20 cellular contexts compared by ENCODE assay signal in genomic region chr1:62333431-62333830, GRCh38. TPM values are rescaled to one million over a fixed set of nuclear protein-coding genes. Genes with fewer than 3 reads are reported as not detected.
DNase-seq lines count a peak whose midpoint lies in the region; ATAC-seq lines count a peak whose summit lies in the region.
"Had no signal": no experiment of that assay in that cellular context is flagged by ENCODE, and none has a peak within 500 bp of the region (broad histone marks: within the 10 kb centered on the region; RNA-seq: fewer than 3 reads in every experiment).

No MANE protein-coding gene starts in this region.

- H3K4me1 Mint-ChIP-seq in activated CD4-positive, alpha-beta T cell treated with anti-CD3 and anti-CD28 coated beads for 36 hours: peaks cover 4% of the 10 kb centered on the region
- peaks cover 11% of the 10 kb centered on the region for H3K4me1 Mint-ChIP-seq in activated naive CD8-positive, alpha-beta T cell treated with anti-CD3 and anti-CD28 coated beads, Interleukin-2, amount 10 ng/mL, durations not matched to agents 7 days and 5 days
- H3K4me1 Mint-ChIP-seq: natural killer cell; stimulated activated naive B cell treated with anti-CD40 and anti-IgM and Interleukin-4, amounts not matched to agents 10 μg/mL and 1 μg/mL and 100 μg/mL, for 72 hours had no signal

- no peaks in the 10 kb centered on the region for H3K36me3 Mint-ChIP-seq in activated CD4-positive, alpha-beta T cell treated with anti-CD3 and anti-CD28 coated beads for 36 hours (ENCODE audit: low read depth)
- H3K36me3 Mint-ChIP-seq in activated naive CD8-positive, alpha-beta T cell treated with anti-CD3 and anti-CD28 coated beads, Interleukin-2, amount 10 ng/mL, durations not matched to agents 7 days and 5 days: peaks cover 2% of the 10 kb centered on the region
- H3K36me3 Mint-ChIP-seq: natural killer cell; stimulated activated naive B cell treated with anti-CD40 and anti-IgM and Interleukin-4, amounts not matched to agents 10 μg/mL and 1 μg/mL and 100 μg/mL, for 72 hours had no signal

- H3K27ac Mint-ChIP-seq in activated CD4-positive, alpha-beta T cell treated with anti-CD3 and anti-CD28 coated beads for 36 hours: no peak overlapping the region
- H3K27ac Mint-ChIP-seq in activated naive CD8-positive, alpha-beta T cell treated with anti-CD3 and anti-CD28 coated beads, Interleukin-2, amount 10 ng/mL, durations not matched to agents 7 days and 5 days: peak overlapping the region; percentile 42
- H3K27ac Mint-ChIP-seq: natural killer cell; stimulated activated naive B cell treated with anti-CD40 and anti-IgM and Interleukin-4, amounts not matched to agents 10 μg/mL and 1 μg/mL and 100 μg/mL, for 72 hours had no signal

- intact Hi-C loops in activated CD4-positive, alpha-beta T cell treated with anti-CD3 and anti-CD28 coated beads for 36 hours (cut with DNase I, micrococcal nuclease): no loop called here
- intact Hi-C loops in posterior vena cava (cut with DNase I) (no loop called here), left cardiac atrium (cut with DNase I) (no loop called here)

- POLR2A ChIA-PET in activated CD4-positive, alpha-beta T cell treated with anti-CD3 and anti-CD28 coated beads for 36 hours (lab: Charles Lee): no interaction called here
- POLR2A ChIA-PET in activated naive CD8-positive, alpha-beta T cell treated with anti-CD3 and anti-CD28 coated beads, Interleukin-2, amount 10 ng/mL, durations not matched to agents 7 days and 5 days (lab: Charles Lee): no interaction called here

- ATAC-seq in activated CD4-positive, alpha-beta T cell treated with anti-CD3 and anti-CD28 coated beads for 36 hours: peak; percentile 49
- peak; percentile 92 for ATAC-seq in activated naive CD8-positive, alpha-beta T cell treated with anti-CD3 and anti-CD28 coated beads, Interleukin-2, amount 10 ng/mL, durations not matched to agents 7 days and 5 days (ENCODE audit: low read depth)
- ATAC-seq in GM19455 (IDR thresholded peaks at IDR 0.05; ENCODE audit: unreplicated experiment) (no peak), left cardiac atrium (no peak)
- ATAC-seq: GM12878; natural killer cell; Panc1; stimulated activated naive B cell treated with anti-CD40 and anti-IgM and Interleukin-4, amounts not matched to agents 10 μg/mL and 1 μg/mL and 100 μg/mL, for 72 hours had no signal

- H3K4me3 Mint-ChIP-seq in activated CD4-positive, alpha-beta T cell treated with anti-CD3 and anti-CD28 coated beads for 36 hours: no peak overlapping the region
- H3K4me3 Mint-ChIP-seq in activated naive CD8-positive, alpha-beta T cell treated with anti-CD3 and anti-CD28 coated beads, Interleukin-2, amount 10 ng/mL, durations not matched to agents 7 days and 5 days: peak overlapping the region; percentile 14
- H3K4me3 Mint-ChIP-seq: natural killer cell; stimulated activated naive B cell treated with anti-CD40 and anti-IgM and Interleukin-4, amounts not matched to agents 10 μg/mL and 1 μg/mL and 100 μg/mL, for 72 hours had no signal

- H3K27me3 Mint-ChIP-seq in activated CD4-positive, alpha-beta T cell treated with anti-CD3 and anti-CD28 coated beads for 36 hours: no peaks in the 10 kb centered on the region
- H3K27me3 Mint-ChIP-seq in activated naive CD8-positive, alpha-beta T cell treated with anti-CD3 and anti-CD28 coated beads, Interleukin-2, amount 10 ng/mL, durations not matched to agents 7 days and 5 days: no peaks in the 10 kb centered on the region
- H3K27me3 Mint-ChIP-seq: stimulated activated naive B cell treated with anti-CD40 and anti-IgM and Interleukin-4, amounts not matched to agents 10 μg/mL and 1 μg/mL and 100 μg/mL, for 72 hours had no signal

- CTCF ChIA-PET in activated CD4-positive, alpha-beta T cell treated with anti-CD3 and anti-CD28 coated beads for 36 hours (lab: Charles Lee): no interaction called here

- no peaks in the 10 kb centered on the region for H3K9me3 Mint-ChIP-seq in activated CD4-positive, alpha-beta T cell treated with anti-CD3 and anti-CD28 coated beads for 36 hours (ENCODE audit: low read depth)
- peaks cover 6% of the 10 kb centered on the region for H3K9me3 Mint-ChIP-seq in activated naive CD8-positive, alpha-beta T cell treated with anti-CD3 and anti-CD28 coated beads, Interleukin-2, amount 10 ng/mL, durations not matched to agents 7 days and 5 days
- H3K9me3 Mint-ChIP-seq: natural killer cell; stimulated activated naive B cell treated with anti-CD40 and anti-IgM and Interleukin-4, amounts not matched to agents 10 μg/mL and 1 μg/mL and 100 μg/mL, for 72 hours had no signal

- peak; percentile 16 for DNase-seq in activated CD4-positive, alpha-beta T cell treated with anti-CD3 and anti-CD28 coated beads for 36 hours
- DNase-seq in activated CD4-positive, alpha-beta T cell treated with anti-CD3 and anti-CD28 coated beads, Interleukin-2, amount 50 U/mL, for 4 hours: no peak
- DNase-seq in LHCN-M2 (ENCODE audit: low read depth): peak; percentile 37
- DNase-seq in activated naive CD8-positive, alpha-beta T cell treated with anti-CD3 and anti-CD28 coated beads, Interleukin-2, amount 10 ng/mL, durations not matched to agents 7 days and 5 days: peak; percentile 35
- peak; percentile 11 for DNase-seq in posterior vena cava (ENCODE audit: low spot score)
- no peak for DNase-seq in putamen (ENCODE audit: low spot score)
- DNase-seq in left cardiac atrium: no peak
- DNase-seq: 8988T; activated effector memory CD4-positive, alpha-beta T cell treated with anti-CD3 and anti-CD28 coated beads, Interleukin-2, amount 50 U/mL, for 16 hours; glutamatergic neuron; natural killer cell; NCI-H69; stimulated activated naive B cell treated with anti-CD40 and anti-IgM and Interleukin-4, amounts not matched to agents 10 μg/mL and 1 μg/mL and 100 μg/mL, for 72 hours; upper lobe of left lung had no signal

RNA-seq across cellular contexts. Expression of gene KANK4, which starts 14.2 kb away (rescaled TPM):
- not detected for total RNA-seq in activated CD4-positive, alpha-beta T cell treated with anti-CD3 and anti-CD28 coated beads for 36 hours
- 0.06 and 0.26 TPM in 2 replicates for total RNA-seq in LHCN-M2 (2014; rRNA removed)
- polyA plus RNA-seq in LHCN-M2 (2012): 0.02 TPM
- total RNA-seq in activated naive CD8-positive, alpha-beta T cell treated with anti-CD3 and anti-CD28 coated beads, Interleukin-2, amount 10 ng/mL, durations not matched to agents 7 days and 5 days: not detected
- under 1 TPM; 0.19 to 0.37 TPM for total RNA-seq in posterior vena cava
- total RNA-seq in left cardiac atrium: 1 to 10 TPM; 1.4 to 4.0 TPM
- total RNA-seq: activated CD8-positive, alpha-beta memory T cell treated with anti-CD3 and anti-CD28 coated beads for 36 hours; dermis microvascular lymphatic vessel endothelial cell; GM12878; H4; natural killer cell had no signal
- polyA plus RNA-seq: GM12878 had no signal

Comparison
In these comparisons a context has a peak if more than half of its experiments do, and no peak if none do; other contexts are left out.
1. DNase-seq: peak in activated CD4-positive, alpha-beta T cell treated with anti-CD3 and anti-CD28 coated beads for 36 hours (single experiment), LHCN-M2 (single experiment), activated naive CD8-positive, alpha-beta T cell treated with anti-CD3 and anti-CD28 coated beads, Interleukin-2, amount 10 ng/mL, durations not matched to agents 7 days and 5 days (single experiment) and posterior vena cava (single experiment); none in activated CD4-positive, alpha-beta T cell treated with anti-CD3 and anti-CD28 coated beads, Interleukin-2, amount 50 U/mL, for 4 hours (0 of 2), putamen (single experiment) and left cardiac atrium (single experiment).
2. ATAC-seq: peak in activated CD4-positive, alpha-beta T cell treated with anti-CD3 and anti-CD28 coated beads for 36 hours (single experiment) and activated naive CD8-positive, alpha-beta T cell treated with anti-CD3 and anti-CD28 coated beads, Interleukin-2, amount 10 ng/mL, durations not matched to agents 7 days and 5 days (single experiment); none in GM19455 (single experiment) and left cardiac atrium (0 of 2).